8 cellular contexts compared by ENCODE assay signal in the genomic region with DNA sequence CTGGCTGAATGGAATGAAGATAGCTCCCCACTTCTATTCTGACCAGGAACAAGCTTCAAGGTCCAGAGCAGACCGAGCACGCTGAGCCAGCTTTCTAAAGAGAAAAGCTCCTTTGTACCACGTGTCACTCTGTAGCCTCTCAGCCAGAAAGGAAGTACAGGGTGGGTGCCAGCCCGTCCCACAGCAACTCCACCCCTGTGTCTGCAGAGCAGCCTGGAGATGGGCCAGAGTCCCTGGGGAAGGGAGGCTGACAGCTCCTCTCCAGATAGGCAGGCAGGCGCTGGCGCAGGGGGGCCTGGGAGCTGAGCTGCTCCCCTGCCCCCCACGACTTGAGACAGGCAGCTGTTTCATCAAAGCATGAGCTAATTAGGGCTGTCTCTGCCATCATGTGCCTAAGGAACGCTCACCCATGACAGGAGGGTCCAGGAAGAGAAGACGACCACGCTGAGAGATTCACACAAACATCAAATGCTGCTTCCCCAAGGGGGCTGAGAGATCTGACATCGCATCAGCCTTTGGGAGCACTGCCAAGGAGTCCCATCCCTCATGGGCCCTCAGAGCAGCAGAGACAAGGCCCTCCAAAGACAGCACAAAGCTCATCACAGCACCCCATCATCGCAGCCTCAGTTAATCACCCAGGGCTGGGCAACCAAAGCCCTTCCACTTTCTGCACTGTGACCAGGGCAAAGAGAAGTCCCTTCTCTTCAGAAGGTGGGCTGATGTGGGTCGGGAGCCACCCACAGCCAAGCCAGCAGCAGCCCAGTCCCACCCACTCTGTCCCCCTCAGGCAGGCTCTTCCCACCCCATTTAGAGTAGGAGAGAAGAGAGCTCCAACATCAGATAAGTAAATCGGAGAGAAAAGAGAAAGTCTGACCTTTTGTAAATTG.
DNase-seq lines count a peak whose midpoint lies in the region; ATAC-seq and TF ChIP-seq lines count a peak whose summit lies in the region.

No MANE protein-coding gene starts in this region.

- H3K4me1 ChIP-seq in thyroid gland: peaks cover 59 to 68% of the 10 kb centered on the region in 2 donors

- no peak overlapping the region for H3K4me3 ChIP-seq in thyroid gland (replicated peaks in 1 of 3)

- TF ChIP-seq POLR2A in thyroid gland (IDR thresholded peaks at IDR 0.05): peak in 1 of 2 donors; percentile 38

- peak overlapping the region; percentile 66 to 87 (median 81) for H3K27ac ChIP-seq in thyroid gland

- TF ChIP-seq CTCF in thyroid gland (IDR thresholded peaks at IDR 0.05): no peak

- H3K9me3 Mint-ChIP-seq in effector memory CD8-positive, alpha-beta T cell: no peaks in the 10 kb centered on the region
- H3K9me3 Mint-ChIP-seq in memory B cell: no peaks in the 10 kb centered on the region

- peaks cover 18 to 28% of the 10 kb centered on the region in 2 donors for H3K4me1 Mint-ChIP-seq in effector memory CD8-positive, alpha-beta T cell (ENCODE audit: low read depth in 2 of 2)
- peaks cover 8% of the 10 kb centered on the region for H3K4me1 Mint-ChIP-seq in memory B cell

- DNase-seq in SIG-M5 treated with dmso at 0.1 percent for 504 hours (lab: John Stamatoyannopoulos, UW; ENCODE audit: unreplicated experiment): peak; percentile 19
- no peak for DNase-seq in SIG-M5 (lab: John Stamatoyannopoulos, UW)
- DNase-seq in OCI-M1 (lab: John Stamatoyannopoulos, UW): peak; percentile 75
- no peak for DNase-seq in effector memory CD8-positive, alpha-beta T cell
- no peak for DNase-seq in memory B cell (ENCODE audit: low spot score in 2 of 2)
- DNase-seq in thyroid gland: peak; percentile 96
- no peak for DNase-seq in KG1 (lab: John Stamatoyannopoulos, UW)

- peak overlapping the region; percentile 35 to 54 for H3K4me3 Mint-ChIP-seq in effector memory CD8-positive, alpha-beta T cell
- no peak overlapping the region for H3K4me3 Mint-ChIP-seq in memory B cell

- H3K27me3 ChIP-seq in thyroid gland: no peaks in the 10 kb centered on the region

- WGBS in thyroid gland, 2 donors: 34 to 66% methylated on average over 4 to 13 of the region's 14 CpGs

- intact Hi-C loops in thyroid gland (cut with DNase I): no loop called here

- H3K9me3 ChIP-seq in thyroid gland: no peaks in the 10 kb centered on the region

- H3K36me3 ChIP-seq in thyroid gland: no peaks in the 10 kb centered on the region

- peaks cover 3% of the 10 kb centered on the region for H3K36me3 Mint-ChIP-seq in effector memory CD8-positive, alpha-beta T cell (ENCODE audit: insufficient read depth)
- peaks cover 5% of the 10 kb centered on the region for H3K36me3 Mint-ChIP-seq in memory B cell

- H3K27me3 Mint-ChIP-seq in effector memory CD8-positive, alpha-beta T cell: no peaks in the 10 kb centered on the region
- H3K27me3 Mint-ChIP-seq in memory B cell: no peaks in the 10 kb centered on the region

- H3K27ac Mint-ChIP-seq in effector memory CD8-positive, alpha-beta T cell: peak overlapping the region; percentile 82 to 84
- H3K27ac Mint-ChIP-seq in memory B cell: peak overlapping the region; percentile 35

- ATAC-seq in HG03354 (IDR thresholded peaks at IDR 0.05; ENCODE audit: poor library complexity, severe bottlenecking, unreplicated experiment) (peak; percentile 83), memory B cell (ENCODE audit: low read depth) (peak; percentile 78)
- peak; percentile 79 for ATAC-seq in effector memory CD8-positive, alpha-beta T cell (replicated peaks)

Comparison
In these comparisons a context has a peak if more than half of its experiments do, and no peak if none do; other contexts are left out.
1. DNase-seq: peak in SIG-M5 treated with dmso at 0.1 percent for 504 hours (single experiment), OCI-M1 (single experiment) and thyroid gland (2 of 2); none in SIG-M5 (single experiment), effector memory CD8-positive, alpha-beta T cell (0 of 3), memory B cell (0 of 2) and KG1 (single experiment).
2. Peak in every context shown above with its lines, with median percentiles within 50 percentile points of each other: ATAC-seq.